ENCODE assay signal across 8 cellular contexts in the genomic region with DNA sequence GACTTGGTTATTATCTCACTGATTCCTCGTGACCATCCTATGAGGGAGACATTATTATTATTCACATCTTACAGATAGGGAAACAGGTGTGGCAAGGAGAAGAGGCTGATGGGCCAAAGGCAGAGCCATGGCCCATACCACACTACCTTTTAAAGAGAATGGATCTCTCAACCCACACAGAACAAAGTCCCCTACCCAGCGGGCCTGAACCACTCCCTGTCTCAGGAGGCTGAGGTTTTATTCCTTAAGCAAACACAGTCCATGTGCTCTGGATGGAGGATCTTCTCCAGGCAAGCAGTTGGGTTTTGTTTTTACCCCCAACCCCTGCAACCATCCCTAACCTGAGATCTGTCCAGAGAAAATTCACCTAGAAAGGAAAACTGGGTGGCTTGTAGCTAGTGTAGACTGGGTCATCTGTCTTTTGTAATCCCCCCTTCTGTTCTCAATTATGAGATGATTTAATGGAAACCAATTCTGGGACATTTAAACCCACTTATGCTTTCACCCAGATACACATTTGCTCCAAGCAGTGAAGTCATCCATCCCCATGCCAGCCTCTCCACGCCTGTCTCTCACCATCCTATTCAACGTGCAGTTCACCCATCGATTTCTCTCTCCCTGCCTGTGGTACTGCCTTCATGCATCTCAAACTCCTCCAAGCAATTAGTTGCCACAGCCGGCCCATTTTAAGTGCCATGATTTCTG. TPM values are rescaled to one million over a fixed set of nuclear protein-coding genes. Genes with fewer than 3 reads are reported as not detected.
A peak's percentile ranks its signal among the peaks of the same experiment; 100 is the strongest.
DNase-seq lines count a peak whose midpoint lies in the region; TF ChIP-seq lines count a peak whose summit lies in the region.

No MANE protein-coding gene starts in this region.

- H3K4me3 ChIP-seq in spleen = peak overlapping the region in 1 of 8 donors; percentile 89

- POLR2A ChIA-PET in RWPE1 (lab: Yijun Ruan, JAX; ENCODE audit: low non-redundant PET) = no interaction called here

- H3K27ac ChIP-seq in RWPE1 (peak overlapping the region; percentile 100), epithelial cell of prostate (peak overlapping the region; percentile 94), spleen (peak overlapping the region; percentile 89 to 98 (median 94))

- TF ChIP-seq POLR2A in spleen (IDR thresholded peaks at IDR 0.05) = no peak

- TF ChIP-seq CTCF in RWPE1 (conservative IDR thresholded peaks at IDR 0.05; ENCODE audit: low read depth) (no peak), spleen (IDR thresholded peaks at IDR 0.05 in 8 of 11, conservative IDR thresholded peaks at IDR 0.05 in 3 of 11) (no peak), GM13976 (IDR thresholded peaks at IDR 0.05; ENCODE audit: borderline replicate concordance, control extremely low read depth, extremely low read depth, insufficient read depth, missing control alignments) (no peak)

- CTCF ChIA-PET in RWPE1 (lab: Yijun Ruan, JAX) = no interaction called here

- H3K4me1 ChIP-seq in spleen = peaks cover 15 to 72% (median 40%) of the 10 kb centered on the region in 6 donors

- 81 to 90% (median 82%) methylated on average over 6 of the region's 6 CpGs for WGBS in spleen, 5 donors

- DNase-seq in NCI-H2227 (lab: John Stamatoyannopoulos, UW; ENCODE audit: unreplicated experiment) (peak; percentile 19), NCI-H2227 treated with DMSO at 0.1 percent for 48 hours (lab: John Stamatoyannopoulos, UW) (no peak), RWPE1 (ENCODE audit: low spot score) (no peak), epithelial cell of prostate (ENCODE audit: low read depth, low spot score) (no peak), spleen (no peak), GM13976 (ENCODE audit: low spot score) (no peak), hypothalamus (lab: John Stamatoyannopoulos, UW) (no peak), SKM-1 (lab: John Stamatoyannopoulos, UW; ENCODE audit: unreplicated experiment) (no peak)

- peaks cover 0 to 43% (median 16%) of the 10 kb centered on the region in 6 donors for H3K36me3 ChIP-seq in spleen

- no peaks in the 10 kb centered on the region for H3K9me3 ChIP-seq in spleen

- in situ Hi-C loops in GM13976 (cut with MboI; ENCODE audit: low sequenced_read_pairs, unreplicated experiment) = no loop called here

- intact Hi-C loops in spleen (cut with DNase I; ENCODE audit: low total_unique reads) = loop anchor here (5.0 kb wide), 1 partner anchor 62 kb away; no protein-coding TSS in a partner anchor

- H3K27me3 ChIP-seq in spleen (replicated peaks in 1 of 7) = no peaks in the 10 kb centered on the region

RNA-seq across cellular contexts. Expression of gene PHF19, which starts 2.0 kb away (rescaled TPM):
- 10 to 100 TPM; 33.4 to 53.0 (median 40.5) TPM for total RNA-seq in spleen
- polyA plus RNA-seq in spleen = 10 to 100 TPM; 12.6 to 29.4 (median 27.7) TPM

RNA-seq across cellular contexts. Expression of gene PSMD5, which starts 32.3 kb away (rescaled TPM):
- 10 to 100 TPM; 26.1 to 41.4 (median 34.8) TPM for total RNA-seq in spleen
- polyA plus RNA-seq in spleen = 10 to 100 TPM in 2 of 3 donors, 1 to 10 TPM in 1; 8.9 to 14.0 (median 11.3) TPM

RNA-seq across cellular contexts. Expression of gene TRAF1, which starts 51.6 kb away (rescaled TPM):
- 10 to 100 TPM; 11.9 to 29.2 (median 22.4) TPM for total RNA-seq in spleen
- polyA plus RNA-seq in spleen = 10 to 100 TPM in 2 of 3 donors, 1 to 10 TPM in 1; 8.6 to 13.0 (median 10.2) TPM
